In the genomic region with DNA sequence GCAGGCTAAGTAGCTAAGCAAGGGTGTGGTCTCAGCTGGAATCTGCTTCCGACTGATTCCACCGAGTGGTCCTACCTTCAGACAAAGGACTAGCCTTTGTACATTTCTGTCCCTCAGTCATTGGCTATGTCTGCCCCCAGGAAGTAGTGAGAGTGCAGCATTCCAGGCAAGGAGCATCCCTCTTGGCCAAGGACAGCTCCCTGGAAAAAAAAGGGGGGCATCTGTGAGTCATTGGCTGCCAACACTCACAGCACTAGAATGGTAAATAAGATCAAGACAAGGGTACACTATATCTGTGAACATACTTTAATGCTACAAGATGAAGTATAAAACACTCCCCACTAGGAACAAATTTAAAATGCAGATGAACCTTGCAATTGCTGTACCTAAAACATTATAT, we compare ENCODE assay signal across 21 cellular contexts.
"Had no signal": no experiment of that assay in that cellular context is flagged by ENCODE, and none has a peak within 500 bp of the region (broad histone marks: within the 10 kb centered on the region; RNA-seq: fewer than 3 reads in every experiment).

No MANE protein-coding gene starts in this region.

- H3K4me1 Mint-ChIP-seq: activated B cell treated with CpG ODN at 0.5 μM for 24 hours; brain; nephron; stimulated activated naive CD8-positive, alpha-beta T cell treated with anti-CD3 and anti-CD28 coated beads, Interleukin-15, amount 100 ng/mL, for 72 hours had no signal

- H3K27ac ChIP-seq: foreskin keratinocyte, left ventricle myocardium inferior, pancreas, psoas muscle, right atrium auricular region, suprapubic skin, tibial nerve had no signal

- H3K4me3 Mint-ChIP-seq: activated B cell treated with CpG ODN at 0.5 μM for 24 hours; activated CD4-positive, alpha-beta memory T cell treated with anti-CD3 and anti-CD28 coated beads for 36 hours; brain; nephron; stimulated activated naive CD8-positive, alpha-beta T cell treated with anti-CD3 and anti-CD28 coated beads, Interleukin-15, amount 100 ng/mL, for 72 hours had no signal

- H3K9me3 ChIP-seq: left ventricle myocardium inferior, pancreas, psoas muscle, right atrium auricular region, suprapubic skin, tibial nerve had no signal

- ATAC-seq: activated naive CD4-positive, alpha-beta T cell treated with anti-CD3 and anti-CD28 coated beads, Interleukin-2, amount 50 U/mL, for 72 hours; pancreas; psoas muscle; stimulated activated naive CD8-positive, alpha-beta T cell treated with anti-CD3 and anti-CD28 coated beads, Interleukin-15, amount 100 ng/mL, for 72 hours had no signal

- H3K27me3 Mint-ChIP-seq: activated B cell treated with CpG ODN at 0.5 μM for 24 hours; activated CD4-positive, alpha-beta memory T cell treated with anti-CD3 and anti-CD28 coated beads for 36 hours; brain; stimulated activated naive CD8-positive, alpha-beta T cell treated with anti-CD3 and anti-CD28 coated beads, Interleukin-15, amount 100 ng/mL, for 72 hours had no signal

- H3K4me1 ChIP-seq: foreskin keratinocyte, left ventricle myocardium inferior, pancreas, psoas muscle, right atrium auricular region, suprapubic skin, tibial nerve had no signal

- H3K36me3 ChIP-seq: left ventricle myocardium inferior, pancreas, right atrium auricular region, suprapubic skin, tibial nerve had no signal

- H3K9me3 Mint-ChIP-seq: activated B cell treated with CpG ODN at 0.5 μM for 24 hours; activated CD4-positive, alpha-beta memory T cell treated with anti-CD3 and anti-CD28 coated beads for 36 hours; activated naive CD4-positive, alpha-beta T cell treated with anti-CD3 and anti-CD28 coated beads, Interleukin-2, amount 50 U/mL, for 72 hours; brain; nephron; stimulated activated naive CD8-positive, alpha-beta T cell treated with anti-CD3 and anti-CD28 coated beads, Interleukin-15, amount 100 ng/mL, for 72 hours had no signal

- H3K27ac Mint-ChIP-seq: activated B cell treated with CpG ODN at 0.5 μM for 24 hours; activated CD4-positive, alpha-beta memory T cell treated with anti-CD3 and anti-CD28 coated beads for 36 hours; activated naive CD4-positive, alpha-beta T cell treated with anti-CD3 and anti-CD28 coated beads, Interleukin-2, amount 50 U/mL, for 72 hours; brain; nephron had no signal

- FAIRE-seq: endometrium, pancreas had no signal

- H3K27me3 ChIP-seq: foreskin keratinocyte, pancreas, right atrium auricular region, suprapubic skin, tibial nerve had no signal

- H3K4me3 ChIP-seq: left ventricle myocardium inferior, pancreas, psoas muscle, right atrium auricular region, suprapubic skin, tibial nerve had no signal

- DNase-seq: activated B cell treated with CpG ODN at 0.5 μM for 24 hours; activated CD4-positive, alpha-beta memory T cell treated with anti-CD3 and anti-CD28 coated beads for 36 hours; activated CD4-positive, alpha-beta T cell treated with anti-CD3 and anti-CD28 coated beads for 4 hours; activated gamma-delta T cell; aorta; hippocampal formation; kidney glomerular epithelial cell; left ventricle myocardium inferior; pancreas; psoas muscle; stimulated activated CD4-positive, alpha-beta T cell treated with anti-CD3 and anti-CD28 coated beads, Interleukin-12 subunit alpha, Interleukin-12 subunit beta, amount 100 ng/mL, for 4 hours; stimulated activated naive CD8-positive, alpha-beta T cell treated with anti-CD3 and anti-CD28 coated beads, Interleukin-15, amount 100 ng/mL, for 72 hours; T1000 had no signal

- H3K36me3 Mint-ChIP-seq: activated CD4-positive, alpha-beta memory T cell treated with anti-CD3 and anti-CD28 coated beads for 36 hours; activated naive CD4-positive, alpha-beta T cell treated with anti-CD3 and anti-CD28 coated beads, Interleukin-2, amount 50 U/mL, for 72 hours; brain had no signal
